1 cellular context compared by ENCODE assay signal in the genomic region with DNA sequence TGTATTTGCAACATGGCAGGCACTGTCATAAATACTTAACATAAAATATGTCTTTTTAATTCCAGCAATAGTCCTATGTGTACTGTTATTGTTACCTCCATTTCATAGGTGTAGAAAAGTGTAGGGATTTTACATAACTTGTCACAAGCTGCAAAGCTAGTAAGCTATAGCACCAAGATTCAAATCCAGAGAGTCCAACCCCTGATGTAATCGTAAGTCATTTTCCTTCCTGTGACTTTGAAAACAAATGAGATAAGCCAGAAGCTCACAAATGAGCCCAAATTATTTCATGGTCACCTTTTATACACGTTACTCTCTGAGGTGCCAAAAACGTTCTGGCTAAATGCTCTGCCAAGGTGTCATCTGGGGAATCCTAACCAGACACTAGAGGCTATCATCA.
TF ChIP-seq lines count a peak whose summit lies in the region.

No MANE protein-coding gene starts in this region.

TF ChIP-seq in GM12878, 131 proteins besides CTCF, POLR2A, EP300 and RAD21 (continued from another document):
- TF ChIP-seq CREM (IDR thresholded peaks at IDR 0.05; ENCODE audit: low read depth), result no peak
- TF ChIP-seq TCF3 (IDR thresholded peaks at IDR 0.05; ENCODE audit: borderline replicate concordance, insufficient read depth, low read depth, low read length), result no peak
- no peak for TF ChIP-seq LARP7 (IDR thresholded peaks at IDR 0.05)
